In the genomic region with DNA sequence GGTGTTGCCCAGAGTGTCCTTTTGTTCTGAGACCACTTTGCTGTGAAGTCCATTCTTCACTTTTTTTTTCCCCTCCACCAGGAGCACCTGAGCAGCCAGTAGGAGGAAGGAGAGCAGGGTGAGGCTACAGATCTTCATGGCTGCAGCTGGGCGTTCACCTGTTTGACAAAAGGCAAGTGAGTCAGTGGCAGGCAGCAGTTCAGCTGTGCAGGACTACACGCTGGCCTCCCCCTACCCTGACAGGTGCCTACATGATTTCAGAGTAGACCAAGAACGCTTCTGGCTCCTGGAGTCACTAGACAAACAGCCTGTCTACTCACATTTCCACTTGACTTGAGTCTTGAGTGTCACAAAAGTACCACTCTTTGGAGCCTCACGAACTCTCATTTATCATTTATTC, we compare ENCODE assay signal across 28 cellular contexts. TPM values are rescaled to one million over a fixed set of nuclear protein-coding genes. Genes with fewer than 3 reads are reported as not detected.
DNase-seq lines count a peak whose midpoint lies in the region; ATAC-seq, FAIRE-seq and TF ChIP-seq lines count a peak whose summit lies in the region.
"Had no signal": no experiment of that assay in that cellular context is flagged by ENCODE, and none has a peak within 500 bp of the region (broad histone marks: within the 10 kb centered on the region; RNA-seq: fewer than 3 reads in every experiment).

No MANE protein-coding gene starts in this region.

- TF ChIP-seq CTCF in PC-3 (conservative IDR thresholded peaks at IDR 0.05; ENCODE audit: low read depth, low read length) (no peak), keratinocyte (optimal IDR thresholded peaks at IDR 0.05 in 1 of 3, IDR thresholded peaks at IDR 0.05 in 1 of 3, conservative IDR thresholded peaks at IDR 0.05 in 1 of 3; ENCODE audit: extremely low read depth in 1 of 3, insufficient read depth in 2 of 3, low read length in 3 of 3) (no peak), thyroid gland (IDR thresholded peaks at IDR 0.05) (no peak)

- H3K9ac ChIP-seq in PC-3 (ENCODE audit: low read length) (no peak overlapping the region), keratinocyte (ENCODE audit: control insufficient read depth, extremely low read depth, insufficient read depth, low read length) (peak overlapping the region; percentile 93)
- H3K9ac ChIP-seq: BLaER1 had no signal

- DNase-seq in NCI-H187 treated with DMSO at 0.1 percent for 48 hours (lab: John Stamatoyannopoulos, UW), result peak; percentile 93
- DNase-seq in PC-3, result peak; percentile 30
- DNase-seq in keratinocyte (ENCODE audit: low read depth, low spot score), result no peak
- peak; percentile 59 for DNase-seq in thyroid gland
- no peak for DNase-seq in RKO (ENCODE audit: low spot score)
- no peak for DNase-seq in NAMALWA (ENCODE audit: low spot score)
- DNase-seq: ACHN; activated CD4-positive, alpha-beta T cell treated with anti-CD3 and anti-CD28 coated beads for 4 hours; activated CD8-positive, alpha-beta memory T cell treated with anti-CD3 and anti-CD28 coated beads for 24 hours; activated naive CD4-positive, alpha-beta T cell treated with Interleukin-2 at 50 U/mL for 16 hours; activated T-cell treated with anti-CD3 and anti-CD28 coated beads, Interleukin-2, amount 50 U/mL, for 4 hours; adrenal gland; kidney; NCI-H1092 treated with DMSO at 0.1 percent for 48 hours; NCI-H2107; sigmoid colon; stimulated activated CD8-positive, alpha-beta memory T cell treated with anti-CD3 and anti-CD28 coated beads, Interleukin-4, amount 100 ng/mL, for 48 hours had no signal

- ATAC-seq in PC-3 (no peak), GM18909 (IDR thresholded peaks at IDR 0.05; ENCODE audit: poor library complexity, unreplicated experiment) (no peak)
- ATAC-seq: activated T-cell treated with anti-CD3 and anti-CD28 coated beads, Interleukin-2, amount 50 U/mL, for 4 hours; SK-N-SH treated with all-trans-retinoic acid at 6 μM for 48 hours had no signal

- H3K4me2 ChIP-seq in PC-3 (ENCODE audit: low read length), result peak overlapping the region; percentile 79
- H3K4me2 ChIP-seq in keratinocyte (ENCODE audit: control insufficient read depth, extremely low read depth, insufficient read depth, low read depth, low read length), result peak overlapping the region; percentile 97
- H3K4me2 ChIP-seq: BLaER1 had no signal

- 0 out of 2 replicates have a peak overlapping the region, but pooled peaks have one; percentile 60 for H3K27ac ChIP-seq in PC-3 (ENCODE audit: low read length)
- H3K27ac ChIP-seq in keratinocyte (ENCODE audit: control insufficient read depth, insufficient read depth, low read length), result peak overlapping the region; percentile 91
- no peak overlapping the region for H3K27ac ChIP-seq in thyroid gland
- H3K27ac ChIP-seq: adrenal gland, BLaER1, brain microvascular endothelial cell, sigmoid colon had no signal

- CTCF ChIA-PET in PC-3 (lab: Charles Lee), result no interaction called here

- H2AFZ ChIP-seq in PC-3 (ENCODE audit: low read length) (no peak overlapping the region), keratinocyte (ENCODE audit: control insufficient read depth, low read length) (no peak overlapping the region)

- H3K27me3 ChIP-seq in PC-3 (ENCODE audit: low read length), result no peaks in the 10 kb centered on the region
- no peaks in the 10 kb centered on the region for H3K27me3 ChIP-seq in keratinocyte (ENCODE audit: control insufficient read depth, extremely low read depth, insufficient read depth, low read length)
- no peaks in the 10 kb centered on the region for H3K27me3 ChIP-seq in thyroid gland
- H3K27me3 ChIP-seq: adrenal gland, BLaER1, brain microvascular endothelial cell had no signal

- H4K20me1 ChIP-seq in PC-3 (ENCODE audit: low read length) (no peaks in the 10 kb centered on the region), keratinocyte (ENCODE audit: control insufficient read depth, extremely low read depth, insufficient read depth, low read length) (peaks cover 11% of the 10 kb centered on the region)
- H4K20me1 ChIP-seq: BLaER1 had no signal

- H3K9me1 ChIP-seq in keratinocyte (ENCODE audit: control insufficient read depth, extremely low read depth, insufficient read depth, low read length), result peaks cover 3% of the 10 kb centered on the region

- 23 to 30% methylated on average over 4 of the region's 4 CpGs for WGBS in thyroid gland, 2 donors

- no peak for TF ChIP-seq POLR2A in thyroid gland (IDR thresholded peaks at IDR 0.05)

- peaks cover 7% of the 10 kb centered on the region for H3K36me3 ChIP-seq in PC-3 (ENCODE audit: low read depth, low read length)
- peaks cover 9 to 25% of the 10 kb centered on the region in 2 experiments for H3K36me3 ChIP-seq in keratinocyte (ENCODE audit: control insufficient read depth in 2 of 2, extremely low read depth in 1 of 2, insufficient read depth in 2 of 2, low read length in 2 of 2)
- no peaks in the 10 kb centered on the region for H3K36me3 ChIP-seq in thyroid gland
- H3K36me3 ChIP-seq: adrenal gland, BLaER1, brain microvascular endothelial cell, sigmoid colon had no signal

- peaks cover 37% of the 10 kb centered on the region for H3K4me1 ChIP-seq in PC-3 (ENCODE audit: insufficient read depth, low read length)
- H3K4me1 ChIP-seq in keratinocyte (ENCODE audit: control insufficient read depth, extremely low read depth, insufficient read depth, low read length), result peaks cover 44% of the 10 kb centered on the region
- peaks cover 17 to 26% of the 10 kb centered on the region in 2 donors for H3K4me1 ChIP-seq in thyroid gland
- H3K4me1 ChIP-seq: adrenal gland, sigmoid colon had no signal

- H3K9me2 ChIP-seq in PC-3 (replicated peaks; ENCODE audit: low read length), result no peaks in the 10 kb centered on the region

- intact Hi-C loops in PC-3 (cut with micrococcal nuclease) (loop anchor here (5.0 kb wide), 1 partner anchor 54 kb away; no protein-coding TSS in a partner anchor), thyroid gland (cut with DNase I) (no loop called here)

- FAIRE-seq in keratinocyte (lab: Jason Lieb, UNC), result peak; percentile 90
- FAIRE-seq: colon, GM12891, kidney had no signal

- H3F3A ChIP-seq in PC-3 (ENCODE audit: low read length, unreplicated experiment), result no peaks in the 10 kb centered on the region

- H3K4me3 ChIP-seq in PC-3 (ENCODE audit: low read length) (peak overlapping the region; percentile 63), keratinocyte (ENCODE audit: control insufficient read depth in 2 of 3, extremely low read depth in 1 of 3, insufficient read depth in 2 of 3, low read depth in 1 of 3, low read length in 3 of 3) (peak overlapping the region; percentile 56 to 93 (median 85)), thyroid gland (replicated peaks in 1 of 3) (no peak overlapping the region)
- H3K4me3 ChIP-seq: adrenal gland, BLaER1, sigmoid colon had no signal

- dilution Hi-C loops in keratinocyte (cut with MboI; ENCODE audit: extremely low pct_ligation_motif_present, low sequenced_read_pairs), result no loop called here

- H3K9me3 ChIP-seq in PC-3 (ENCODE audit: low read length) (no peaks in the 10 kb centered on the region), keratinocyte (ENCODE audit: control insufficient read depth, low read depth, low read length) (no peaks in the 10 kb centered on the region), thyroid gland (no peaks in the 10 kb centered on the region)
- H3K9me3 ChIP-seq: adrenal gland, sigmoid colon had no signal

- H3K79me2 ChIP-seq in PC-3 (ENCODE audit: low read length) (peaks cover 29% of the 10 kb centered on the region), keratinocyte (ENCODE audit: control insufficient read depth, insufficient read depth, low read length) (peaks cover 24% of the 10 kb centered on the region)

- POLR2A ChIA-PET in PC-3 (lab: Charles Lee; ENCODE audit: unreplicated experiment), result no interaction called here

- no TSS peak for BruUV-seq in PC-3 (replicated peaks; lab: Mats Ljungman, UMichigan)

RNA-seq across cellular contexts. Expression of gene FGFBP1, which starts 2.0 kb away (rescaled TPM):
- 80.5 and 133 TPM in 2 replicates for total RNA-seq in PC-3 (2014; rRNA removed)
- 1,464 to 2,372 TPM (median 2,189 TPM) in 3 replicates for polyA plus RNA-seq in keratinocyte
- polyA plus RNA-seq in keratinocyte (2011; ENCODE audit: low read depth), result 343 TPM
- polyA plus RNA-seq in keratinocyte (2011; cell fraction: cytosol; rRNA removed), result 794 and 1,175 TPM in 2 replicates
- 2,544 and 2,862 TPM in 2 replicates for polyA plus RNA-seq in keratinocyte (2011; cell fraction: nucleus; rRNA removed)
- 611 and 1,527 TPM in 2 replicates for polyA plus RNA-seq in keratinocyte (2012; ENCODE audit: low replicate concordance)
- polyA minus RNA-seq in keratinocyte, result 503 to 930 TPM (median 667 TPM) in 3 replicates
- polyA minus RNA-seq in keratinocyte (2011; cell fraction: cytosol; rRNA and poly(A)+ RNA removed), result 726 TPM
- 610 and 1,073 TPM in 2 replicates for polyA minus RNA-seq in keratinocyte (2011; cell fraction: nucleus; rRNA and poly(A)+ RNA removed)
- 1 to 10 TPM in 1 of 4 donors, under 1 TPM in 2, not detected in 1; 0.22 to 2.3 (median 0.44) TPM for total RNA-seq in thyroid gland
- total RNA-seq: activated T-cell treated with anti-CD3 and anti-CD28 coated beads, Interleukin-2, amount 50 U/mL, for 4 hours; adrenal gland; fibroblast of lung; progenitor cell of endocrine pancreas; T-helper 2 cell treated with Interferon-gamma antibody and Interleukin-4, amounts not matched to agents 100 ng/mL and 5 ng/mL, for 36 hours; urinary bladder had no signal
- polyA plus RNA-seq: fibroblast of lung had no signal

RNA-seq across cellular contexts. Expression of gene FGFBP2, which starts 26.5 kb away (rescaled TPM):
- total RNA-seq in PC-3 (2014; rRNA removed) (not detected in 2 replicates), thyroid gland (1 to 10 TPM in 2 of 4 donors, under 1 TPM in 2; 0.67 to 3.7 (median 0.92) TPM)
- polyA plus RNA-seq in keratinocyte, result not detected in 3 replicates
- not detected for polyA plus RNA-seq in keratinocyte (2011; ENCODE audit: low read depth)
- polyA plus RNA-seq in keratinocyte (2011; cell fraction: cytosol; rRNA removed), result not detected in 2 replicates
- polyA plus RNA-seq in keratinocyte (2011; cell fraction: nucleus; rRNA removed), result not detected in 2 replicates
- polyA plus RNA-seq in keratinocyte (2012; ENCODE audit: low replicate concordance), result not detected in 2 replicates
- not detected in 3 replicates for polyA minus RNA-seq in keratinocyte
- polyA minus RNA-seq in keratinocyte (2011; cell fraction: cytosol; rRNA and poly(A)+ RNA removed), result not detected
- polyA minus RNA-seq in keratinocyte (2011; cell fraction: nucleus; rRNA and poly(A)+ RNA removed), result not detected in 2 replicates
- total RNA-seq: Daoy, fibroblast of lung, progenitor cell of endocrine pancreas had no signal

Comparison
In these comparisons a context has a peak if more than half of its experiments do, and no peak if none do; other contexts are left out.
1. DNase-seq: peak in NCI-H187 treated with DMSO at 0.1 percent for 48 hours (single experiment), PC-3 (single experiment) and thyroid gland (2 of 2); none in keratinocyte (single experiment), RKO (single experiment) and NAMALWA (single experiment).
2. H3K27ac ChIP-seq: peak in PC-3 (single experiment) and keratinocyte (single experiment); none in thyroid gland (0 of 3).
3. H3K4me3 ChIP-seq: peak in PC-3 (single experiment) and keratinocyte (3 of 3); none in thyroid gland (0 of 3).
4. RNA of gene FGFBP1, which starts 2.0 kb away (total RNA-seq): 80.5 to 133 TPM in PC-3; 0.22 to 2.3 TPM in thyroid gland; every median in the first group is over 10 times any median in the second.